13 cellular contexts compared by ENCODE assay signal in genomic region chr3:18440053-18440768, GRCh38. TPM values are rescaled to one million over a fixed set of nuclear protein-coding genes. Genes with fewer than 3 reads are reported as not detected.
DNase-seq lines count a peak whose midpoint lies in the region; ATAC-seq and TF ChIP-seq lines count a peak whose summit lies in the region.
"Had no signal": no experiment of that assay in that cellular context is flagged by ENCODE, and none has a peak within 500 bp of the region (broad histone marks: within the 10 kb centered on the region; RNA-seq: fewer than 3 reads in every experiment).

No MANE protein-coding gene starts in this region.

- peaks cover 41% of the 10 kb centered on the region for H3K4me1 Mint-ChIP-seq in activated T-helper 1 cell treated with anti-CD3 and anti-CD28 coated beads, Interleukin-12 subunit alpha, Interleukin-12 subunit beta, Interleukin-2, Interleukin-4 antibody, amounts not matched to agents 30 ng/mL and 10 ng/mL and 1 ng/mL, durations not matched to agents 14 hours and 24 hours and 36 hours (ENCODE audit: low read depth)
- H3K4me1 Mint-ChIP-seq in natural killer cell treated with Interleukin-12 subunit alpha and Interleukin-12 subunit beta and Interleukin-15 and Interleukin-18, amount 100 ng/mL, for 72 hours (ENCODE audit: low read depth in 2 of 2), result peaks cover 34 to 58% of the 10 kb centered on the region in 2 donors

- no peak for TF ChIP-seq CTCF in upper lobe of left lung (IDR thresholded peaks at IDR 0.05)

- peaks cover 0 to 8% (median 0%) of the 10 kb centered on the region in 4 donors for H3K27me3 ChIP-seq in upper lobe of left lung

- DNase-seq in NCI-H748 (lab: John Stamatoyannopoulos, UW; ENCODE audit: unreplicated experiment), result peak; percentile 11
- no peak for DNase-seq in NCI-H748 treated with DMSO at 0.1 percent for 48 hours (lab: John Stamatoyannopoulos, UW)
- no peak for DNase-seq in Jurkat, Clone E6-1 (ENCODE audit: low read depth, low spot score)
- no peak for DNase-seq in activated T-helper 1 cell treated with anti-CD3 and anti-CD28 coated beads, Interleukin-12 subunit alpha, Interleukin-12 subunit beta, Interleukin-2, Interleukin-4 antibody, amounts not matched to agents 30 ng/mL and 10 ng/mL and 1 ng/mL, durations not matched to agents 14 hours and 24 hours and 36 hours (ENCODE audit: low spot score)
- DNase-seq in natural killer cell treated with Interleukin-12 subunit alpha and Interleukin-12 subunit beta and Interleukin-15 and Interleukin-18, amount 100 ng/mL, for 72 hours (ENCODE audit: low spot score), result no peak
- no peak for DNase-seq in globus pallidus (ENCODE audit: low spot score)
- no peak for DNase-seq in upper lobe of left lung
- DNase-seq: activated CD8-positive, alpha-beta memory T cell treated with anti-CD3 and anti-CD28 coated beads, Interleukin-2, amount 50 U/mL, for 48 hours; kidney glomerular epithelial cell; NCI-H2227 treated with DMSO at 0.1 percent for 48 hours had no signal

- WGBS in upper lobe of left lung, 2 donors, result 24 to 39% methylated on average over 7 of the region's 7 CpGs

- TF ChIP-seq EP300 in upper lobe of left lung (IDR thresholded peaks at IDR 0.05), result no peak

- intact Hi-C loops in activated T-helper 1 cell treated with anti-CD3 and anti-CD28 coated beads, Interleukin-12 subunit alpha, Interleukin-12 subunit beta, Interleukin-2, Interleukin-4 antibody, amounts not matched to agents 30 ng/mL and 10 ng/mL and 1 ng/mL, durations not matched to agents 14 hours and 24 hours and 36 hours (cut with micrococcal nuclease), result loop anchor here (5.0 kb wide), 2 partner anchors 33 to 1507 kb away; partner anchors contain the start of gene RAB5A

- no peaks in the 10 kb centered on the region for H3K9me3 ChIP-seq in upper lobe of left lung

- peaks cover 69% of the 10 kb centered on the region for H3K36me3 Mint-ChIP-seq in activated T-helper 1 cell treated with anti-CD3 and anti-CD28 coated beads, Interleukin-12 subunit alpha, Interleukin-12 subunit beta, Interleukin-2, Interleukin-4 antibody, amounts not matched to agents 30 ng/mL and 10 ng/mL and 1 ng/mL, durations not matched to agents 14 hours and 24 hours and 36 hours (ENCODE audit: low read depth)
- peaks cover 28% of the 10 kb centered on the region for H3K36me3 Mint-ChIP-seq in natural killer cell treated with Interleukin-12 subunit alpha and Interleukin-12 subunit beta and Interleukin-15 and Interleukin-18, amount 100 ng/mL, for 72 hours

- peak overlapping the region; percentile 8 for H3K4me3 ChIP-seq in Jurkat, Clone E6-1 (ENCODE audit: low read length)
- H3K4me3 ChIP-seq in upper lobe of left lung, result no peak overlapping the region
- H3K4me3 ChIP-seq: skin epidermis had no signal

- peak overlapping the region; percentile 93 for H3K27ac Mint-ChIP-seq in activated T-helper 1 cell treated with anti-CD3 and anti-CD28 coated beads, Interleukin-12 subunit alpha, Interleukin-12 subunit beta, Interleukin-2, Interleukin-4 antibody, amounts not matched to agents 30 ng/mL and 10 ng/mL and 1 ng/mL, durations not matched to agents 14 hours and 24 hours and 36 hours
- peak overlapping the region; percentile 56 to 80 for H3K27ac Mint-ChIP-seq in natural killer cell treated with Interleukin-12 subunit alpha and Interleukin-12 subunit beta and Interleukin-15 and Interleukin-18, amount 100 ng/mL, for 72 hours

- no peaks in the 10 kb centered on the region for H3K36me3 ChIP-seq in upper lobe of left lung

- TF ChIP-seq POLR2A in upper lobe of left lung (IDR thresholded peaks at IDR 0.05), result no peak

- no peaks in the 10 kb centered on the region for H3K9me3 Mint-ChIP-seq in activated T-helper 1 cell treated with anti-CD3 and anti-CD28 coated beads, Interleukin-12 subunit alpha, Interleukin-12 subunit beta, Interleukin-2, Interleukin-4 antibody, amounts not matched to agents 30 ng/mL and 10 ng/mL and 1 ng/mL, durations not matched to agents 14 hours and 24 hours and 36 hours
- no peaks in the 10 kb centered on the region for H3K9me3 Mint-ChIP-seq in natural killer cell treated with Interleukin-12 subunit alpha and Interleukin-12 subunit beta and Interleukin-15 and Interleukin-18, amount 100 ng/mL, for 72 hours

- peaks cover 12 to 16% (median 12%) of the 10 kb centered on the region in 4 donors for H3K4me1 ChIP-seq in upper lobe of left lung

- no peak for ATAC-seq in natural killer cell treated with Interleukin-12 subunit alpha and Interleukin-12 subunit beta and Interleukin-15 and Interleukin-18, amount 100 ng/mL, for 72 hours
- ATAC-seq in upper lobe of left lung (ENCODE audit: low FRiP score in 2 of 2) (no peak), GM18870 (IDR thresholded peaks at IDR 0.05; ENCODE audit: unreplicated experiment) (no peak)
- ATAC-seq: foreskin keratinocyte had no signal

- H3K27me3 Mint-ChIP-seq in activated T-helper 1 cell treated with anti-CD3 and anti-CD28 coated beads, Interleukin-12 subunit alpha, Interleukin-12 subunit beta, Interleukin-2, Interleukin-4 antibody, amounts not matched to agents 30 ng/mL and 10 ng/mL and 1 ng/mL, durations not matched to agents 14 hours and 24 hours and 36 hours (ENCODE audit: insufficient read depth), result peaks cover 1% of the 10 kb centered on the region
- no peaks in the 10 kb centered on the region for H3K27me3 Mint-ChIP-seq in natural killer cell treated with Interleukin-12 subunit alpha and Interleukin-12 subunit beta and Interleukin-15 and Interleukin-18, amount 100 ng/mL, for 72 hours

- peak overlapping the region; percentile 91 for H3K4me3 Mint-ChIP-seq in activated T-helper 1 cell treated with anti-CD3 and anti-CD28 coated beads, Interleukin-12 subunit alpha, Interleukin-12 subunit beta, Interleukin-2, Interleukin-4 antibody, amounts not matched to agents 30 ng/mL and 10 ng/mL and 1 ng/mL, durations not matched to agents 14 hours and 24 hours and 36 hours
- H3K4me3 Mint-ChIP-seq in natural killer cell treated with Interleukin-12 subunit alpha and Interleukin-12 subunit beta and Interleukin-15 and Interleukin-18, amount 100 ng/mL, for 72 hours, result peak overlapping the region; percentile 95

- H3K27ac ChIP-seq in upper lobe of left lung, result no peak overlapping the region
- H3K27ac ChIP-seq: foreskin keratinocyte had no signal

RNA-seq across cellular contexts. Expression of gene SATB1, which starts 15.1 kb away (rescaled TPM):
- 87.9 TPM for polyA plus RNA-seq in Jurkat, Clone E6-1 (2012; ENCODE audit: insufficient read depth, insufficient read length)
- total RNA-seq in activated T-helper 1 cell treated with anti-CD3 and anti-CD28 coated beads, Interleukin-12 subunit alpha, Interleukin-12 subunit beta, Interleukin-2, Interleukin-4 antibody, amounts not matched to agents 30 ng/mL and 10 ng/mL and 1 ng/mL, durations not matched to agents 14 hours and 24 hours and 36 hours, result 679 and 686 TPM in 2 replicates
- 100 to 1,000 TPM; 401 to 512 TPM for total RNA-seq in natural killer cell treated with Interleukin-12 subunit alpha and Interleukin-12 subunit beta and Interleukin-15 and Interleukin-18, amount 100 ng/mL, for 72 hours
- total RNA-seq in upper lobe of left lung, result 10 to 100 TPM; 25.4 to 80.7 (median 45.0) TPM
